1 cellular context compared by ENCODE assay signal in genomic region chr17:50331085-50331791, GRCh38.
TF ChIP-seq lines count a peak whose summit lies in the region.

No MANE protein-coding gene starts in this region.

TF ChIP-seq in endothelial cell of umbilical vein, 7 proteins besides CTCF, POLR2A, EP300 and RAD21:
- TF ChIP-seq JUN (IDR thresholded peaks at IDR 0.05; ENCODE audit: borderline replicate concordance, insufficient read depth, insufficient read length, low read depth) (no peak), FOS (IDR thresholded peaks at IDR 0.05; ENCODE audit: borderline replicate concordance, insufficient read depth, low read length) (peak; percentile 27)
